8 cellular contexts compared by ENCODE assay signal in genomic region chrX:65667503-65668355, GRCh38. TPM values are rescaled to one million over a fixed set of nuclear protein-coding genes. Genes with fewer than 3 reads are reported as not detected.
DNase-seq lines count a peak whose midpoint lies in the region; ATAC-seq and TF ChIP-seq lines count a peak whose summit lies in the region.

MSN (plus strand) TSS chrX:65667654; CDS start chrX:65667842, 188 bp downstream.

- peak within 1 kb of the TSS; percentile 95 for H3K4me3 Mint-ChIP-seq in activated CD8-positive, alpha-beta T cell treated with anti-CD3 and anti-CD28 coated beads for 36 hours
- H3K4me3 Mint-ChIP-seq in mesothelial cell of epicardium = peak within 1 kb of the TSS; percentile 79

- intact Hi-C loops in activated CD8-positive, alpha-beta T cell treated with anti-CD3 and anti-CD28 coated beads for 36 hours (cut with micrococcal nuclease) = loop anchor here (2.0 kb wide), 1 partner anchor 29 kb away; no protein-coding TSS in a partner anchor

- peak; percentile 78 for DNase-seq in GM13976 (ENCODE audit: low spot score)
- DNase-seq in NCI-H2171 (lab: John Stamatoyannopoulos, UW) = peak; percentile 9
- peak; percentile 81 for DNase-seq in activated CD8-positive, alpha-beta T cell treated with anti-CD3 and anti-CD28 coated beads for 36 hours
- DNase-seq in effector CD4-positive, alpha-beta T cell = peak; percentile 61
- DNase-seq in mesothelial cell of epicardium (ENCODE audit: low spot score in 2 of 2, unreplicated experiment in 2 of 2) = peak in 1 of 2 experiments; percentile 45
- peak; percentile 51 to 65 for DNase-seq in stimulated activated CD8-positive, alpha-beta memory T cell treated with anti-CD3 and anti-CD28 coated beads, Interleukin-2, amount 100 ng/mL, for 1 hour (ENCODE audit: low read depth in 2 of 2)
- no peak for DNase-seq in NCI-H774 (lab: John Stamatoyannopoulos, UW)

- TF ChIP-seq CTCF in GM13976 (IDR thresholded peaks at IDR 0.05; ENCODE audit: borderline replicate concordance, control extremely low read depth, extremely low read depth, insufficient read depth, missing control alignments) (peak; percentile 5), mesothelial cell of epicardium (IDR thresholded peaks at IDR 0.05; ENCODE audit: unreplicated experiment) (no peak)
- TF ChIP-seq CTCF in activated CD8-positive, alpha-beta T cell treated with anti-CD3 and anti-CD28 coated beads for 36 hours (IDR thresholded peaks at IDR 0.05) = no peak

- POLR2A ChIA-PET in activated CD8-positive, alpha-beta T cell treated with anti-CD3 and anti-CD28 coated beads for 36 hours (lab: Charles Lee) = interaction anchor here (0.6 to 2.8 kb wide), 6 partner anchors 10 to 71 kb away, joined by 3 to 17 read pairs (median 4); no protein-coding TSS in a partner anchor

- no peaks in the 10 kb centered on the region for H3K9me3 Mint-ChIP-seq in activated CD8-positive, alpha-beta T cell treated with anti-CD3 and anti-CD28 coated beads for 36 hours
- H3K9me3 Mint-ChIP-seq in mesothelial cell of epicardium = peaks cover 14% of the 10 kb centered on the region

- CTCF ChIA-PET in activated CD8-positive, alpha-beta T cell treated with anti-CD3 and anti-CD28 coated beads for 36 hours (lab: Charles Lee) = interaction anchor here (0.7 to 3.1 kb wide), 7 partner anchors 9 to 55 kb away, joined by 3 to 10 read pairs (median 3); no protein-coding TSS in a partner anchor

- in situ Hi-C loops in GM13976 (cut with MboI; ENCODE audit: low sequenced_read_pairs, unreplicated experiment) = no loop called here

- peak; percentile 76 for ATAC-seq in HG02610 (IDR thresholded peaks at IDR 0.05; ENCODE audit: unreplicated experiment)
- ATAC-seq in activated CD8-positive, alpha-beta T cell treated with anti-CD3 and anti-CD28 coated beads for 36 hours = peak; percentile 74

- H3K4me1 Mint-ChIP-seq in activated CD8-positive, alpha-beta T cell treated with anti-CD3 and anti-CD28 coated beads for 36 hours (ENCODE audit: low read depth) = peaks cover 27% of the 10 kb centered on the region
- peaks cover 16% of the 10 kb centered on the region for H3K4me1 Mint-ChIP-seq in mesothelial cell of epicardium

- no peaks in the 10 kb centered on the region for H3K27me3 Mint-ChIP-seq in activated CD8-positive, alpha-beta T cell treated with anti-CD3 and anti-CD28 coated beads for 36 hours
- no peaks in the 10 kb centered on the region for H3K27me3 Mint-ChIP-seq in mesothelial cell of epicardium (ENCODE audit: low read depth)

- peaks cover 44% of the 10 kb centered on the region for H3K36me3 Mint-ChIP-seq in activated CD8-positive, alpha-beta T cell treated with anti-CD3 and anti-CD28 coated beads for 36 hours (ENCODE audit: low read depth)
- no peaks in the 10 kb centered on the region for H3K36me3 Mint-ChIP-seq in mesothelial cell of epicardium

- peak within 1 kb of the TSS; percentile 96 for H3K27ac Mint-ChIP-seq in activated CD8-positive, alpha-beta T cell treated with anti-CD3 and anti-CD28 coated beads for 36 hours
- peak within 1 kb of the TSS; percentile 90 for H3K27ac Mint-ChIP-seq in mesothelial cell of epicardium

RNA-seq across cellular contexts. Expression of gene MSN, which starts in this region (rescaled TPM):
- 100 to 1,000 TPM; 426 to 435 TPM for total RNA-seq in activated CD8-positive, alpha-beta T cell treated with anti-CD3 and anti-CD28 coated beads for 36 hours
- total RNA-seq in mesothelial cell of epicardium = 87.8 to 91.2 TPM (median 88.4 TPM) in 3 replicates
